11 cellular contexts compared by ENCODE assay signal in the genomic region with DNA sequence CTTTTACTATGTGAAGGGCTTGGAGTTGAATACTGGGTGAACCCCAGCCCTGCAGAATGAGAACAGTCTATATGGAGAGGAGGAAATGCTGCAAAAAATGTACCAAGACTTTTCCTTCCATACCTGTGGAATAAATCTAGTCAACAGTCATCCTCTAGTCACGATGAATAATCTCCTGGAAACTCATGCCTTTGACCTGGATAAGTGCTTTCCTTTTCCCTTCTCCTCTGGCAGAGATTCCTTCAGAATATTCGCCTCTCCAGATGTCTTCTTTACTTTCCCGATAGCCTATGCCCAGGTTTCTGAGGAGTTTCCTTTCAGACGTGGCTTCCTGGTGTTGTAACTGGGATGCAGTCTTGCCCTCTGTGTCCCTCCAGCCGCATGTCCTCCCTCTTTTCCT. TPM values are rescaled to one million over a fixed set of nuclear protein-coding genes. Genes with fewer than 3 reads are reported as not detected.
DNase-seq lines count a peak whose midpoint lies in the region; ATAC-seq and TF ChIP-seq lines count a peak whose summit lies in the region.
"Had no signal": no experiment of that assay in that cellular context is flagged by ENCODE, and none has a peak within 500 bp of the region (broad histone marks: within the 10 kb centered on the region; RNA-seq: fewer than 3 reads in every experiment).

No MANE protein-coding gene starts in this region.

- H3K4me1 ChIP-seq in prostate gland (replicated peaks) (peaks cover 52% of the 10 kb centered on the region), thyroid gland (peaks cover 46 to 65% of the 10 kb centered on the region in 2 donors), right cardiac atrium (ENCODE audit: control insufficient read depth, insufficient read depth, low read length) (peaks cover 41% of the 10 kb centered on the region)

- WGBS in prostate gland = 72% methylated on average over 5 of the region's 5 CpGs
- 82 to 88% methylated on average over 5 of the region's 5 CpGs for WGBS in thyroid gland, 2 donors
- 56% methylated on average over 5 of the region's 5 CpGs for WGBS in right cardiac atrium

- no peaks in the 10 kb centered on the region for H3K9me3 ChIP-seq in prostate gland
- no peaks in the 10 kb centered on the region for H3K9me3 ChIP-seq in thyroid gland
- H3K9me3 ChIP-seq in right cardiac atrium (ENCODE audit: control insufficient read depth, low read length) = no peaks in the 10 kb centered on the region
- H3K9me3 ChIP-seq: suprapubic skin had no signal

- no peaks in the 10 kb centered on the region for H3K36me3 ChIP-seq in prostate gland
- H3K36me3 ChIP-seq in thyroid gland = no peaks in the 10 kb centered on the region
- H3K36me3 ChIP-seq: suprapubic skin had no signal

- intact Hi-C loops in prostate gland (cut with DNase I) = loop anchor here (5.0 kb wide), 3 partner anchors 305 to 980 kb away; partner anchors contain the start of gene LEKR1
- intact Hi-C loops in thyroid gland (cut with DNase I) = loop anchor here (5.0 to 10.0 kb wide), 4 partner anchors 40 to 597 kb away; partner anchors contain the start of gene TIPARP
- intact Hi-C loops in right cardiac atrium (cut with DNase I) = loop anchor here (5.0 to 10.0 kb wide), 8 partner anchors 45 to 995 kb away; partner anchors contain the start of genes TIPARP (in 3 of the 4) and LEKR1 (in 2 of the 4)

- no peak for TF ChIP-seq CTCF in prostate gland (IDR thresholded peaks at IDR 0.05)
- no peak for TF ChIP-seq CTCF in thyroid gland (IDR thresholded peaks at IDR 0.05)

- no peak for TF ChIP-seq POLR2A in prostate gland (IDR thresholded peaks at IDR 0.05)
- no peak for TF ChIP-seq POLR2A in thyroid gland (IDR thresholded peaks at IDR 0.05)

- H3K4me3 ChIP-seq in prostate gland (no peak overlapping the region), thyroid gland (replicated peaks in 1 of 3) (no peak overlapping the region), right cardiac atrium (ENCODE audit: low read length) (no peak overlapping the region)
- H3K4me3 ChIP-seq: suprapubic skin had no signal

- ATAC-seq in right cardiac atrium = no peak

- peak overlapping the region; percentile 97 for H3K27ac ChIP-seq in caudate nucleus (ENCODE audit: low read depth, low read length)
- peak overlapping the region; percentile 93 to 94 for H3K27ac ChIP-seq in prostate gland
- no peak overlapping the region for H3K27ac ChIP-seq in thyroid gland
- H3K27ac ChIP-seq in right cardiac atrium (ENCODE audit: low read length) = no peak overlapping the region

- H3K27me3 ChIP-seq in prostate gland (replicated peaks; ENCODE audit: insufficient read depth) = no peaks in the 10 kb centered on the region
- H3K27me3 ChIP-seq in thyroid gland = no peaks in the 10 kb centered on the region
- H3K27me3 ChIP-seq in right cardiac atrium (ENCODE audit: control insufficient read depth, insufficient read depth) = no peaks in the 10 kb centered on the region
- H3K27me3 ChIP-seq: suprapubic skin had no signal

- peak; percentile 46 for DNase-seq in EL
- DNase-seq in NCI-H226 = peak; percentile 41
- no peak for DNase-seq in caudate nucleus (lab: John Stamatoyannopoulos, UW)
- DNase-seq in prostate gland (ENCODE audit: low spot score) = no peak
- no peak for DNase-seq in thyroid gland
- DNase-seq in right cardiac atrium = no peak
- DNase-seq in NCI-H1694 (lab: John Stamatoyannopoulos, UW) = no peak
- DNase-seq in medulla oblongata (ENCODE audit: extremely low spot score) = no peak
- DNase-seq: DMS79, NCI-H2081 had no signal

RNA-seq across cellular contexts. Expression of gene CCNL1, which starts 28.1 kb away (rescaled TPM):
- total RNA-seq in prostate gland = 100 to 1,000 TPM in 1 of 2 donors, 10 to 100 TPM in 1; 94.5 to 157 TPM
- total RNA-seq in thyroid gland = 100 to 1,000 TPM; 142 to 375 (median 227) TPM
- 10 to 100 TPM; 30.1 to 60.6 (median 41.2) TPM for total RNA-seq in right cardiac atrium
- 39.4 TPM for polyA plus RNA-seq in right cardiac atrium

Comparison
In these comparisons a context has a peak if more than half of its experiments do, and no peak if none do; other contexts are left out.
1. DNase-seq: peak in EL (single experiment) and NCI-H226 (single experiment); none in caudate nucleus (0 of 61), prostate gland (single experiment), thyroid gland (0 of 2), right cardiac atrium (0 of 3), NCI-H1694 (single experiment) and medulla oblongata (single experiment).
2. H3K27ac ChIP-seq: peak in caudate nucleus (single experiment) and prostate gland (2 of 2); none in thyroid gland (0 of 3) and right cardiac atrium (single experiment).